17 cellular contexts compared by ENCODE assay signal in genomic region chr10:114379631-114380041, GRCh38. TPM values are rescaled to one million over a fixed set of nuclear protein-coding genes. Genes with fewer than 3 reads are reported as not detected.
DNase-seq lines count a peak whose midpoint lies in the region; TF ChIP-seq lines count a peak whose summit lies in the region.
"Had no signal": no experiment of that assay in that cellular context is flagged by ENCODE, and none has a peak within 500 bp of the region (broad histone marks: within the 10 kb centered on the region; RNA-seq: fewer than 3 reads in every experiment).

No MANE protein-coding gene starts in this region.

- WGBS in esophagus muscularis mucosa: 62% methylated on average over 3 of the region's 4 CpGs

- peak; percentile 44 for DNase-seq in MG63
- DNase-seq in esophagus muscularis mucosa (ENCODE audit: extremely low spot score): no peak
- peak; percentile 57 for DNase-seq in stromal cell of bone marrow (ENCODE audit: low read depth)
- DNase-seq in PC-9: no peak
- no peak for DNase-seq in immature natural killer cell
- DNase-seq in GM10266 (ENCODE audit: extremely low spot score): no peak
- DNase-seq: activated CD4-positive, alpha-beta T cell treated with anti-CD3 and anti-CD28 coated beads, Interleukin-2, amount 10 ng/mL, durations not matched to agents 7 days and 5 days; activated naive CD8-positive, alpha-beta T cell treated with anti-CD3 and anti-CD28 coated beads, Interleukin-2, amount 50 U/mL, for 24 hours; Caco-2; head of caudate nucleus; NCI-H526; SHP77; stimulated activated naive B cell treated with anti-CD40 and anti-IgM and Interleukin-4, amounts not matched to agents 10 μg/mL and 1 μg/mL and 100 μg/mL, for 72 hours; T-cell had no signal

- H3K27ac Mint-ChIP-seq in immature natural killer cell: no peak overlapping the region
- H3K27ac Mint-ChIP-seq: activated CD4-positive, alpha-beta T cell treated with anti-CD3 and anti-CD28 coated beads, Interleukin-2, amount 10 ng/mL, durations not matched to agents 7 days and 5 days; activated naive CD8-positive, alpha-beta T cell treated with anti-CD3 and anti-CD28 coated beads, Interleukin-2, amount 50 U/mL, for 24 hours; natural killer cell treated with Interleukin-12 subunit alpha and Interleukin-12 subunit beta and Interleukin-15 and Interleukin-18, amount 100 ng/mL, for 72 hours; stimulated activated naive B cell treated with anti-CD40 and anti-IgM and Interleukin-4, amounts not matched to agents 10 μg/mL and 1 μg/mL and 100 μg/mL, for 72 hours; T-cell had no signal

- intact Hi-C loops in esophagus muscularis mucosa (cut with DNase I): no loop called here
- intact Hi-C loops in PC-9 (cut with micrococcal nuclease; ENCODE audit: unreplicated experiment): no loop called here

- H3K79me2 ChIP-seq in PC-9 (ENCODE audit: low read depth): no peaks in the 10 kb centered on the region

- no peak overlapping the region for H3K4me3 Mint-ChIP-seq in immature natural killer cell
- H3K4me3 Mint-ChIP-seq: activated CD4-positive, alpha-beta T cell treated with anti-CD3 and anti-CD28 coated beads, Interleukin-2, amount 10 ng/mL, durations not matched to agents 7 days and 5 days; activated naive CD8-positive, alpha-beta T cell treated with anti-CD3 and anti-CD28 coated beads, Interleukin-2, amount 50 U/mL, for 24 hours; natural killer cell treated with Interleukin-12 subunit alpha and Interleukin-12 subunit beta and Interleukin-15 and Interleukin-18, amount 100 ng/mL, for 72 hours; stimulated activated naive B cell treated with anti-CD40 and anti-IgM and Interleukin-4, amounts not matched to agents 10 μg/mL and 1 μg/mL and 100 μg/mL, for 72 hours; T-cell had no signal

- H3K9me3 ChIP-seq in MG63 (peaks cover 2% of the 10 kb centered on the region; the same call in 1 of the 2 replicates), esophagus muscularis mucosa (no peaks in the 10 kb centered on the region), muscle layer of duodenum (ENCODE audit: control insufficient read depth in 1 of 2, low read length in 2 of 2) (no peaks in the 10 kb centered on the region), PC-9 (ENCODE audit: insufficient read depth, low read depth) (no peaks in the 10 kb centered on the region)
- H3K9me3 ChIP-seq: Caco-2 had no signal

- peaks cover 0 to 2% (median 0%) of the 10 kb centered on the region in 6 donors for H3K9me3 Mint-ChIP-seq in immature natural killer cell
- H3K9me3 Mint-ChIP-seq: activated CD4-positive, alpha-beta T cell treated with anti-CD3 and anti-CD28 coated beads, Interleukin-2, amount 10 ng/mL, durations not matched to agents 7 days and 5 days; activated naive CD8-positive, alpha-beta T cell treated with anti-CD3 and anti-CD28 coated beads, Interleukin-2, amount 50 U/mL, for 24 hours; natural killer cell treated with Interleukin-12 subunit alpha and Interleukin-12 subunit beta and Interleukin-15 and Interleukin-18, amount 100 ng/mL, for 72 hours; stimulated activated naive B cell treated with anti-CD40 and anti-IgM and Interleukin-4, amounts not matched to agents 10 μg/mL and 1 μg/mL and 100 μg/mL, for 72 hours had no signal

- H3K9me2 ChIP-seq in PC-9 (ENCODE audit: insufficient read depth): no peaks in the 10 kb centered on the region

- CTCF ChIA-PET in PC-9 (lab: Charles Lee): no interaction called here

- H3K4me1 ChIP-seq in esophagus muscularis mucosa (peaks cover 0 to 32% (median 17%) of the 10 kb centered on the region in 4 donors), muscle layer of duodenum (ENCODE audit: control insufficient read depth in 1 of 2, insufficient read depth in 2 of 2, low read length in 2 of 2) (peaks cover 0 to 17% of the 10 kb centered on the region in 2 donors), PC-9 (replicated peaks; ENCODE audit: insufficient read depth) (peaks cover 19% of the 10 kb centered on the region)
- H3K4me1 ChIP-seq: Caco-2 had no signal

- no peak for TF ChIP-seq POLR2A in esophagus muscularis mucosa (IDR thresholded peaks at IDR 0.05; ENCODE audit: low read depth)

- H3K27me3 Mint-ChIP-seq in immature natural killer cell (ENCODE audit: low read depth in 3 of 3): peaks cover 3 to 12% (median 7%) of the 10 kb centered on the region in 3 donors

- TF ChIP-seq CTCF in esophagus muscularis mucosa (IDR thresholded peaks at IDR 0.05) (no peak), PC-9 (conservative IDR thresholded peaks at IDR 0.05) (no peak), GM10266 (IDR thresholded peaks at IDR 0.05; ENCODE audit: control insufficient read depth, insufficient read depth, low read depth, missing control alignments) (no peak)

- H3K36me3 Mint-ChIP-seq in immature natural killer cell: no peaks in the 10 kb centered on the region
- H3K36me3 Mint-ChIP-seq: natural killer cell treated with Interleukin-12 subunit alpha and Interleukin-12 subunit beta and Interleukin-15 and Interleukin-18, amount 100 ng/mL, for 72 hours; stimulated activated naive B cell treated with anti-CD40 and anti-IgM and Interleukin-4, amounts not matched to agents 10 μg/mL and 1 μg/mL and 100 μg/mL, for 72 hours; T-cell had no signal

- TF ChIP-seq EP300 in esophagus muscularis mucosa (IDR thresholded peaks at IDR 0.05): no peak

- H3K36me3 ChIP-seq in MG63 (no peaks in the 10 kb centered on the region), esophagus muscularis mucosa (peaks cover 0 to under 1% (median 0%) of the 10 kb centered on the region in 4 donors), muscle layer of duodenum (ENCODE audit: control insufficient read depth in 1 of 2, insufficient read depth in 2 of 2, low read length in 2 of 2) (no peaks in the 10 kb centered on the region), PC-9 (ENCODE audit: low read depth) (no peaks in the 10 kb centered on the region)

- H3F3A ChIP-seq in PC-9 (ENCODE audit: insufficient read depth, low read depth): 0 out of 2 replicates have a peak, but pooled peaks cover 3% of the 10 kb centered on the region

- H3K4me2 ChIP-seq in PC-9: no peak overlapping the region

- no peaks in the 10 kb centered on the region for H3K4me1 Mint-ChIP-seq in immature natural killer cell
- H3K4me1 Mint-ChIP-seq: activated CD4-positive, alpha-beta T cell treated with anti-CD3 and anti-CD28 coated beads, Interleukin-2, amount 10 ng/mL, durations not matched to agents 7 days and 5 days; activated naive CD8-positive, alpha-beta T cell treated with anti-CD3 and anti-CD28 coated beads, Interleukin-2, amount 50 U/mL, for 24 hours; stimulated activated naive B cell treated with anti-CD40 and anti-IgM and Interleukin-4, amounts not matched to agents 10 μg/mL and 1 μg/mL and 100 μg/mL, for 72 hours; T-cell had no signal

- H4K20me1 ChIP-seq in PC-9 (ENCODE audit: insufficient read depth): no peaks in the 10 kb centered on the region; the same call in 1 of the 2 replicates

- H3K4me3 ChIP-seq in MG63: no peak overlapping the region
- no peak overlapping the region for H3K4me3 ChIP-seq in esophagus muscularis mucosa
- H3K4me3 ChIP-seq in muscle layer of duodenum (ENCODE audit: low read depth in 1 of 2, low read length in 2 of 2): no peak overlapping the region
- no peak overlapping the region for H3K4me3 ChIP-seq in PC-9
- H3K4me3 ChIP-seq: tibial nerve had no signal

- BruUV-seq in PC-9 (replicated peaks; lab: Mats Ljungman, UMichigan): no TSS peak

- POLR2A ChIA-PET in PC-9 (lab: Charles Lee; ENCODE audit: unreplicated experiment): no interaction called here

- H3K27ac ChIP-seq in esophagus muscularis mucosa (replicated peaks in 1 of 4): peak overlapping the region in 3 of 4 donors; percentile 2 to 45 (median 28)
- peak overlapping the region; percentile 14 for H3K27ac ChIP-seq in muscle layer of duodenum (ENCODE audit: low read length)
- H3K27ac ChIP-seq in PC-9: no peak overlapping the region

- H3K27me3 ChIP-seq in MG63: no peaks in the 10 kb centered on the region
- no peaks in the 10 kb centered on the region for H3K27me3 ChIP-seq in esophagus muscularis mucosa
- H3K27me3 ChIP-seq in muscle layer of duodenum (ENCODE audit: low read depth, low read length): no peaks in the 10 kb centered on the region
- no peaks in the 10 kb centered on the region for H3K27me3 ChIP-seq in PC-9 (ENCODE audit: insufficient read depth, low read depth)
- H3K27me3 ChIP-seq: tibial nerve had no signal

- H2AFZ ChIP-seq in PC-9: no peak overlapping the region

RNA-seq across cellular contexts. Expression of gene AFAP1L2, which starts 24.7 kb away (rescaled TPM):
- 3.4 and 3.8 TPM in 2 replicates for total RNA-seq in MG63 (2014; rRNA removed; shearing (Covaris generic); ENCODE audit: low replicate concordance)
- total RNA-seq in esophagus muscularis mucosa (10 to 100 TPM; 18.5 to 23.2 (median 19.9) TPM), PC-9 (2021) (35.4 and 39.9 TPM in 2 replicates)
- polyA plus RNA-seq in immature natural killer cell: 1 to 10 TPM in 2 of 3 donors, under 1 TPM in 1; 0.61 to 2.0 (median 1.2) TPM

Comparison
In these comparisons a context has a peak if more than half of its experiments do, and no peak if none do; other contexts are left out.
1. DNase-seq: peak in MG63 (single experiment) and stromal cell of bone marrow (single experiment); none in esophagus muscularis mucosa (single experiment), PC-9 (0 of 2), immature natural killer cell (0 of 3) and GM10266 (single experiment).